ENCODE assay signal across 10 cellular contexts in genomic region chr18:74139888-74140287, GRCh38.
A peak's percentile ranks its signal among the peaks of the same experiment; 100 is the strongest.
DNase-seq lines count a peak whose midpoint lies in the region; ATAC-seq lines count a peak whose summit lies in the region.
"Had no signal": no experiment of that assay in that cellular context is flagged by ENCODE, and none has a peak within 500 bp of the region (broad histone marks: within the 10 kb centered on the region; RNA-seq: fewer than 3 reads in every experiment).

No MANE protein-coding gene starts in this region.

- no peaks in the 10 kb centered on the region for H3K36me3 Mint-ChIP-seq in dendritic cell treated with granulocyte-macrophage colony-stimulating factor and Interleukin-4, amounts not matched to agents 40 ng/mL and 50 ng/mL, for 4 days (ENCODE audit: low read depth)

- H3K9me3 Mint-ChIP-seq in dendritic cell treated with granulocyte-macrophage colony-stimulating factor and Interleukin-4, amounts not matched to agents 40 ng/mL and 50 ng/mL, for 4 days, result no peaks in the 10 kb centered on the region

- H3K27ac Mint-ChIP-seq in dendritic cell treated with granulocyte-macrophage colony-stimulating factor and Interleukin-4, amounts not matched to agents 40 ng/mL and 50 ng/mL, for 4 days, result peak overlapping the region; percentile 3

- peaks cover 6% of the 10 kb centered on the region for H3K27me3 Mint-ChIP-seq in dendritic cell treated with granulocyte-macrophage colony-stimulating factor and Interleukin-4, amounts not matched to agents 40 ng/mL and 50 ng/mL, for 4 days

- peak; percentile 12 for DNase-seq in stimulated activated naive CD4-positive, alpha-beta T cell treated with Interleukin-2 at 50 U/mL for 16 hours (lab: John Stamatoyannopoulos, UW)
- DNase-seq in stimulated activated naive CD4-positive, alpha-beta T cell (lab: John Stamatoyannopoulos, UW), result no peak
- DNase-seq in NOMO-1 treated with DMSO at 0.1 percent for 48 hours (lab: John Stamatoyannopoulos, UW; ENCODE audit: unreplicated experiment), result peak; percentile 42
- no peak for DNase-seq in NCI-H524 treated with DMSO at 0.1 percent for 48 hours (lab: John Stamatoyannopoulos, UW)
- no peak for DNase-seq in NCI-H524 (lab: John Stamatoyannopoulos, UW)
- DNase-seq: DND-41, NCI-H526 treated with DMSO at 0.1 percent for 48 hours had no signal

- no peak for ATAC-seq in GM21786 (IDR thresholded peaks at IDR 0.05; ENCODE audit: unreplicated experiment)
- ATAC-seq in HG02970 (IDR thresholded peaks at IDR 0.05; ENCODE audit: low FRiP score, unreplicated experiment), result no peak

- peaks cover 24% of the 10 kb centered on the region for H3K4me1 Mint-ChIP-seq in dendritic cell treated with granulocyte-macrophage colony-stimulating factor and Interleukin-4, amounts not matched to agents 40 ng/mL and 50 ng/mL, for 4 days (ENCODE audit: low read depth)

- no peak overlapping the region for H3K4me3 Mint-ChIP-seq in dendritic cell treated with granulocyte-macrophage colony-stimulating factor and Interleukin-4, amounts not matched to agents 40 ng/mL and 50 ng/mL, for 4 days

- intact Hi-C loops in dendritic cell treated with granulocyte-macrophage colony-stimulating factor and Interleukin-4, amounts not matched to agents 40 ng/mL and 50 ng/mL, for 4 days (cut with micrococcal nuclease), result no loop called here

Comparison
In these comparisons a context has a peak if more than half of its experiments do, and no peak if none do; other contexts are left out.
1. DNase-seq: peak in stimulated activated naive CD4-positive, alpha-beta T cell treated with Interleukin-2 at 50 U/mL for 16 hours (single experiment) and NOMO-1 treated with DMSO at 0.1 percent for 48 hours (single experiment); none in stimulated activated naive CD4-positive, alpha-beta T cell (0 of 6), NCI-H524 treated with DMSO at 0.1 percent for 48 hours (single experiment) and NCI-H524 (0 of 2).